12 cellular contexts compared by ENCODE assay signal in the genomic region with DNA sequence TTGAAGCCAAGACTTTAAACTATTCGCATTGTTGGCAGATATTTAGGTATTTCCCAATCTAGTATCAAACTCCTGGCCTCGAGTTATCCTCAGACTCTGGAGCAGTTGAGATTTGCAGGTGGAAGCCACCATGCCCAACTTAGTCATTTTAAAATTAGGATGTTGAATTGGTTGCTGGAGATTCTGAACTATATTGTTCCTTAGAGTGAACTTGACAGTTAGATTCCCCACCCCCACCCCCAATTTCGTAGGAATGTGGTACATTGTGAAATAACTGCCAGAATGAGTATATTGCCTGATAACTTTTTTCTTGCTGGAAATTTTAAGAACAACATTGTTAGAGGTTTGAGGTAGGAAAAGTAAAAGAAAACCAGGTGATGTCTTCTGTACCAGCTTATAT. TPM values are rescaled to one million over a fixed set of nuclear protein-coding genes. Genes with fewer than 3 reads are reported as not detected.
A peak's percentile ranks its signal among the peaks of the same experiment; 100 is the strongest.
DNase-seq lines count a peak whose midpoint lies in the region; FAIRE-seq and TF ChIP-seq lines count a peak whose summit lies in the region.
"Had no signal": no experiment of that assay in that cellular context is flagged by ENCODE, and none has a peak within 500 bp of the region (broad histone marks: within the 10 kb centered on the region; RNA-seq: fewer than 3 reads in every experiment).

No MANE protein-coding gene starts in this region.

- H3K9me1 ChIP-seq in endothelial cell of umbilical vein (replicated peaks; ENCODE audit: control insufficient read depth, extremely low read depth, insufficient read depth, low read length) = no peaks in the 10 kb centered on the region

- no peaks in the 10 kb centered on the region for H3K9me3 Mint-ChIP-seq in activated CD4-positive, alpha-beta T cell treated with anti-CD3 and anti-CD28 coated beads, Interleukin-2, amount 10 ng/mL, durations not matched to agents 24 days and 14 days

- DNase-seq in activated CD4-positive, alpha-beta T cell treated with anti-CD3 and anti-CD28 coated beads, Interleukin-2, amount 10 ng/mL, durations not matched to agents 24 days and 14 days = no peak
- DNase-seq in activated CD4-positive, alpha-beta T cell treated with anti-CD3 and anti-CD28 coated beads for 4 hours = no peak
- DNase-seq in endothelial cell of umbilical vein (ENCODE audit: low read depth, low spot score) (no peak), retinal pigment epithelial cell (ENCODE audit: low read depth) (no peak), middle frontal gyrus (ENCODE audit: extremely low spot score, low spot score) (no peak), uterus (no peak)
- DNase-seq in stimulated activated CD8-positive, alpha-beta memory T cell treated with anti-CD3 and anti-CD28 coated beads, Interleukin-4, amount 100 ng/mL, for 48 hours = no peak
- DNase-seq: NCI-H524, WERI-Rb-1 had no signal

- peak overlapping the region; percentile 91 for H3K4me3 ChIP-seq in OCI-LY1 (ENCODE audit: low read depth, low read length, poor library complexity, severe bottlenecking)
- H3K4me3 ChIP-seq in endothelial cell of umbilical vein (replicated peaks in 1 of 3; ENCODE audit: insufficient read depth in 1 of 3, low read depth in 1 of 3, low read length in 3 of 3) = peak overlapping the region in 1 of 3 experiments; percentile 2
- H3K4me3 ChIP-seq in retinal pigment epithelial cell (ENCODE audit: low read length) = peak overlapping the region; percentile 19
- H3K4me3 ChIP-seq in uterus = no peak overlapping the region
- H3K4me3 ChIP-seq: ascending aorta, ovary had no signal

- peak overlapping the region; percentile 50 for H3K4me2 ChIP-seq in OCI-LY1 (ENCODE audit: low read length)
- peak overlapping the region; percentile 67 for H3K4me2 ChIP-seq in endothelial cell of umbilical vein (ENCODE audit: insufficient read depth, low read length)

- H3K9me3 ChIP-seq in OCI-LY1 (ENCODE audit: low read length) = no peaks in the 10 kb centered on the region
- H3K9me3 ChIP-seq in endothelial cell of umbilical vein (replicated peaks; ENCODE audit: control insufficient read depth, insufficient read depth, low read length) = no peaks in the 10 kb centered on the region
- no peaks in the 10 kb centered on the region for H3K9me3 ChIP-seq in uterus
- H3K9me3 ChIP-seq: ascending aorta, ovary had no signal

- H2AFZ ChIP-seq in OCI-LY1 (ENCODE audit: low read length) (no peak overlapping the region), endothelial cell of umbilical vein (ENCODE audit: low read depth, low read length) (no peak overlapping the region)

- no peaks in the 10 kb centered on the region for H3K27me3 Mint-ChIP-seq in activated CD4-positive, alpha-beta T cell treated with anti-CD3 and anti-CD28 coated beads, Interleukin-2, amount 10 ng/mL, durations not matched to agents 24 days and 14 days

- H3K36me3 ChIP-seq in OCI-LY1 (ENCODE audit: insufficient read depth, low read length) (peaks cover 31% of the 10 kb centered on the region), endothelial cell of umbilical vein (ENCODE audit: control insufficient read depth in 2 of 2, extremely low read depth in 1 of 2, insufficient read depth in 2 of 2, low read length in 2 of 2) (no peaks in the 10 kb centered on the region), uterus (no peaks in the 10 kb centered on the region)
- H3K36me3 ChIP-seq: ascending aorta, ovary had no signal

- TF ChIP-seq POLR2A in endothelial cell of umbilical vein (IDR thresholded peaks at IDR 0.05; ENCODE audit: low read depth, low read length) (no peak), uterus (IDR thresholded peaks at IDR 0.05) (no peak)

- dilution Hi-C loops in endothelial cell of umbilical vein (cut with MboI; ENCODE audit: extremely low pct_ligation_motif_present, low sequenced_read_pairs) = no loop called here

- H3K4me1 ChIP-seq in OCI-LY1 (ENCODE audit: insufficient read depth, low read length, severe bottlenecking) (peaks cover 43% of the 10 kb centered on the region), endothelial cell of umbilical vein (ENCODE audit: control insufficient read depth, extremely low read depth, insufficient read depth, low read length) (peaks cover 35% of the 10 kb centered on the region), uterus (no peaks in the 10 kb centered on the region)

- H4K20me1 ChIP-seq in OCI-LY1 (ENCODE audit: insufficient read depth, low read length) (no peaks in the 10 kb centered on the region), endothelial cell of umbilical vein (replicated peaks; ENCODE audit: control insufficient read depth, extremely low read depth, insufficient read depth, low read length) (peaks cover 4% of the 10 kb centered on the region)

- H3K4me1 Mint-ChIP-seq in activated CD4-positive, alpha-beta T cell treated with anti-CD3 and anti-CD28 coated beads, Interleukin-2, amount 10 ng/mL, durations not matched to agents 24 days and 14 days = peaks cover 39% of the 10 kb centered on the region

- H3K4me3 Mint-ChIP-seq in activated CD4-positive, alpha-beta T cell treated with anti-CD3 and anti-CD28 coated beads, Interleukin-2, amount 10 ng/mL, durations not matched to agents 24 days and 14 days = peak overlapping the region; percentile 31

- peaks cover 18% of the 10 kb centered on the region for H3K36me3 Mint-ChIP-seq in activated CD4-positive, alpha-beta T cell treated with anti-CD3 and anti-CD28 coated beads, Interleukin-2, amount 10 ng/mL, durations not matched to agents 24 days and 14 days (ENCODE audit: low read depth)

- H3K27ac Mint-ChIP-seq in activated CD4-positive, alpha-beta T cell treated with anti-CD3 and anti-CD28 coated beads, Interleukin-2, amount 10 ng/mL, durations not matched to agents 24 days and 14 days = no peak overlapping the region

- no peaks in the 10 kb centered on the region for H3K9me2 ChIP-seq in OCI-LY1 (ENCODE audit: low read depth, low read length)

- H3K27ac ChIP-seq in OCI-LY1 (ENCODE audit: low read depth, low read length, poor library complexity, severe bottlenecking) (no peak overlapping the region), endothelial cell of umbilical vein (ENCODE audit: insufficient read depth, low read depth, low read length) (no peak overlapping the region), uterus (no peak overlapping the region)
- H3K27ac ChIP-seq: ascending aorta, ovary, WERI-Rb-1 had no signal

- intact Hi-C loops in activated CD4-positive, alpha-beta T cell treated with anti-CD3 and anti-CD28 coated beads, Interleukin-2, amount 10 ng/mL, durations not matched to agents 24 days and 14 days (cut with micrococcal nuclease) = loop anchor here (10.0 kb wide), 3 partner anchors 637 to 1087 kb away; a partner anchor contains a TSS
- intact Hi-C loops in endothelial cell of umbilical vein (cut with micrococcal nuclease) = loop anchor here (10.0 kb wide), 2 partner anchors 903 to 1077 kb away; no protein-coding TSS in a partner anchor
- intact Hi-C loops in uterus (cut with DNase I; ENCODE audit: low total_unique reads) = no loop called here

- POLR2A ChIA-PET in endothelial cell of umbilical vein (lab: Charles Lee) = no interaction called here

- no TSS peak for BruUV-seq in endothelial cell of umbilical vein (replicated peaks; lab: Mats Ljungman, UMichigan)

- TF ChIP-seq CTCF in OCI-LY1 (IDR thresholded peaks at IDR 0.05; ENCODE audit: low read length) (no peak), endothelial cell of umbilical vein (IDR thresholded peaks at IDR 0.05; ENCODE audit: extremely low read depth in 1 of 2, insufficient read depth in 1 of 2, low read depth in 1 of 2, low read length in 2 of 2) (no peak), retinal pigment epithelial cell (conservative IDR thresholded peaks at IDR 0.05; ENCODE audit: low read depth, low read length) (no peak), uterus (IDR thresholded peaks at IDR 0.05) (no peak)

- no peaks in the 10 kb centered on the region for H3F3A ChIP-seq in OCI-LY1 (ENCODE audit: insufficient read depth, low read length)

- H3K79me2 ChIP-seq in OCI-LY1 (ENCODE audit: insufficient read depth, low read length) = peaks cover 65% of the 10 kb centered on the region
- peaks cover 70% of the 10 kb centered on the region for H3K79me2 ChIP-seq in endothelial cell of umbilical vein (ENCODE audit: control insufficient read depth, insufficient read depth, low read length)

- H3K9ac ChIP-seq in OCI-LY1 (ENCODE audit: low read length) (no peak overlapping the region), endothelial cell of umbilical vein (replicated peaks; ENCODE audit: extremely low read depth, insufficient read depth, low read length) (no peak overlapping the region)

- H3K27me3 ChIP-seq in OCI-LY1 (ENCODE audit: insufficient read depth, low read length) (no peaks in the 10 kb centered on the region), endothelial cell of umbilical vein (ENCODE audit: control insufficient read depth in 2 of 2, insufficient read depth in 2 of 2, low read length in 2 of 2) (no peaks in the 10 kb centered on the region), uterus (no peaks in the 10 kb centered on the region)
- H3K27me3 ChIP-seq: ascending aorta, ovary had no signal

- CTCF ChIA-PET in endothelial cell of umbilical vein (lab: Charles Lee) = interaction anchor here (10.0 kb wide), 1 partner anchor 11 kb away, joined by 124 read pairs; no protein-coding TSS in a partner anchor

- no peak for FAIRE-seq in endothelial cell of umbilical vein (lab: Jason Lieb, UNC)

TF ChIP-seq in endothelial cell of umbilical vein, 7 proteins besides CTCF, POLR2A, EP300 and RAD21 (continues in another document):
- TF ChIP-seq, protein P1, sequence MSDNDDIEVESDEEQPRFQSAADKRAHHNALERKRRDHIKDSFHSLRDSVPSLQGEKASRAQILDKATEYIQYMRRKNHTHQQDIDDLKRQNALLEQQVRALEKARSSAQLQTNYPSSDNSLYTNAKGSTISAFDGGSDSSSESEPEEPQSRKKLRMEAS (IDR thresholded peaks at IDR 0.05; ENCODE audit: insufficient read depth, insufficient read length) = no peak
- TF ChIP-seq FOS (IDR thresholded peaks at IDR 0.05; ENCODE audit: borderline replicate concordance, insufficient read depth, low read length) (no peak), MYC (IDR thresholded peaks at IDR 0.05; ENCODE audit: low read depth, low read length) (no peak), EZH2 (IDR thresholded peaks at IDR 0.05; ENCODE audit: borderline replicate concordance, low read depth, low read length, severe bottlenecking) (no peak), POLR2AphosphoS5 (IDR thresholded peaks at IDR 0.05; ENCODE audit: insufficient read depth, low read depth, low read length) (no peak)

RNA-seq across cellular contexts. Expression of a gene that starts 2.3 kb away (rescaled TPM):
- total RNA-seq in activated CD4-positive, alpha-beta T cell treated with anti-CD3 and anti-CD28 coated beads, Interleukin-2, amount 10 ng/mL, durations not matched to agents 24 days and 14 days = 21.3 and 25.3 TPM in 2 replicates
- total RNA-seq in endothelial cell of umbilical vein (20.1 and 20.7 TPM in 2 replicates), uterus (1 to 10 TPM in 3 of 4 donors, not detected in 1; 2.3 to 7.4 (median 2.7) TPM)
- polyA plus RNA-seq in endothelial cell of umbilical vein = 7.6 and 7.9 TPM in 2 replicates
- 8.7 and 10.3 TPM in 2 replicates for polyA plus RNA-seq in endothelial cell of umbilical vein (2011; cell fraction: cytosol; rRNA removed)
- polyA plus RNA-seq in endothelial cell of umbilical vein (2011; cell fraction: nucleus; rRNA removed) = 19.3 and 21.0 TPM in 2 replicates
- 19.4 and 20.4 TPM in 2 replicates for polyA plus RNA-seq in endothelial cell of umbilical vein (2012)
- polyA minus RNA-seq in endothelial cell of umbilical vein = 30.2 and 31.6 TPM in 2 replicates
- 12.6 TPM for polyA minus RNA-seq in endothelial cell of umbilical vein (2011; cell fraction: cytosol; rRNA and poly(A)+ RNA removed)
- polyA minus RNA-seq in endothelial cell of umbilical vein (2011; cell fraction: nucleus; rRNA and poly(A)+ RNA removed) = 37.7 and 43.2 TPM in 2 replicates

Comparison
In these comparisons a context has a peak if more than half of its experiments do, and no peak if none do; other contexts are left out.
1. H3K4me3 ChIP-seq: peak in OCI-LY1 (single experiment) and retinal pigment epithelial cell (single experiment); none in uterus (0 of 2).